In the genomic region with DNA sequence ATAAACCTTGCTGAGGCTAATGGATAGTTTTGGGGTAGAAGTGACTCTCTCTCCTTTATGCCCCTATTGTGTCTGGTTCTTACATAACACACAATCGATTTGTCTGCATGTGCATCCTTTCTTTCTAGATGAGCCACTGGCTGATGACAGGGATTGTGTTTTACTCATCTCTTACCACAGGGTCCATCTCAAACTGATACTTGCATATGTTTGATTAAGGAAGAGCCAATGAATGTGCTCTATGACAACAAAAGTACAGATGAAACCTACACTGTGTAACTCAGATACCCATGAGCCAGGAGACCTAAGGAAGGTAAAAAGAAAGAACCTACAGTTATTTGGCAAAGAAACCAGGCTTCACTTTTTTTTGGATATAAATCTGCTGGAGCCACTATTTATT, we compare ENCODE assay signal across 17 cellular contexts. TPM values are rescaled to one million over a fixed set of nuclear protein-coding genes. Genes with fewer than 3 reads are reported as not detected.
DNase-seq lines count a peak whose midpoint lies in the region; ATAC-seq, FAIRE-seq and TF ChIP-seq lines count a peak whose summit lies in the region.
"Had no signal": no experiment of that assay in that cellular context is flagged by ENCODE, and none has a peak within 500 bp of the region (broad histone marks: within the 10 kb centered on the region; RNA-seq: fewer than 3 reads in every experiment).

No MANE protein-coding gene starts in this region.

- no peak overlapping the region for H3K27ac Mint-ChIP-seq in activated CD4-positive, alpha-beta memory T cell treated with anti-CD3 and anti-CD28 coated beads for 36 hours
- no peak overlapping the region for H3K27ac Mint-ChIP-seq in activated CD4-positive, alpha-beta memory T cell treated with anti-CD3 and anti-CD28 coated beads, Interleukin-2, amount 10 ng/mL, durations not matched to agents 7 days and 5 days
- H3K27ac Mint-ChIP-seq in activated naive CD4-positive, alpha-beta T cell treated with anti-CD3 and anti-CD28 coated beads, Interleukin-2, amount 50 U/mL, for 72 hours: no peak overlapping the region
- H3K27ac Mint-ChIP-seq in activated naive CD4-positive, alpha-beta T cell treated with anti-CD3 and anti-CD28 coated beads, Interleukin-2, amount 10 ng/mL, durations not matched to agents 7 days and 5 days: no peak overlapping the region
- H3K27ac Mint-ChIP-seq in stimulated activated naive CD8-positive, alpha-beta T cell treated with anti-CD3 and anti-CD28 coated beads, Interleukin-15, amount 100 ng/mL, for 72 hours: no peak overlapping the region
- H3K27ac Mint-ChIP-seq in T-cell: no peak overlapping the region
- H3K27ac Mint-ChIP-seq: B cell; CD4-positive, alpha-beta T cell had no signal

- SMC1A ChIA-PET in GM12878 (lab: Charles Lee; ENCODE audit: uncharacterized antibody, unreplicated experiment): no interaction called here

- H3K36me3 Mint-ChIP-seq in activated CD4-positive, alpha-beta memory T cell treated with anti-CD3 and anti-CD28 coated beads for 36 hours: peaks cover 3% of the 10 kb centered on the region
- H3K36me3 Mint-ChIP-seq in activated CD4-positive, alpha-beta memory T cell treated with anti-CD3 and anti-CD28 coated beads, Interleukin-2, amount 10 ng/mL, durations not matched to agents 7 days and 5 days (ENCODE audit: low read depth): peaks cover 3% of the 10 kb centered on the region
- peaks cover 5 to 7% of the 10 kb centered on the region in 2 donors for H3K36me3 Mint-ChIP-seq in activated naive CD4-positive, alpha-beta T cell treated with anti-CD3 and anti-CD28 coated beads, Interleukin-2, amount 50 U/mL, for 72 hours
- no peaks in the 10 kb centered on the region for H3K36me3 Mint-ChIP-seq in activated naive CD4-positive, alpha-beta T cell treated with anti-CD3 and anti-CD28 coated beads, Interleukin-2, amount 10 ng/mL, durations not matched to agents 7 days and 5 days
- no peaks in the 10 kb centered on the region for H3K36me3 Mint-ChIP-seq in T-cell

- in situ Hi-C loops in GM12878 (cut with MboI): no loop called here

- CTCF ChIA-PET in activated CD4-positive, alpha-beta memory T cell treated with anti-CD3 and anti-CD28 coated beads for 36 hours (lab: Charles Lee): interaction anchor here (0.6 kb wide), 1 partner anchor 12 kb away, joined by 5 read pairs; no protein-coding TSS in a partner anchor
- CTCF ChIA-PET in activated CD4-positive, alpha-beta memory T cell treated with anti-CD3 and anti-CD28 coated beads, Interleukin-2, amount 10 ng/mL, durations not matched to agents 7 days and 5 days (lab: Charles Lee): no interaction called here
- CTCF ChIA-PET in activated naive CD4-positive, alpha-beta T cell treated with anti-CD3 and anti-CD28 coated beads, Interleukin-2, amount 10 ng/mL, durations not matched to agents 7 days and 5 days (lab: Charles Lee): no interaction called here
- CTCF ChIA-PET in GM12878 (lab: Yijun Ruan, JAX): no interaction called here
- CTCF ChIA-PET in T-cell (lab: Charles Lee): no interaction called here

- peaks cover 4% of the 10 kb centered on the region for H3K4me1 Mint-ChIP-seq in activated CD4-positive, alpha-beta memory T cell treated with anti-CD3 and anti-CD28 coated beads for 36 hours (ENCODE audit: low read depth)
- peaks cover 4% of the 10 kb centered on the region for H3K4me1 Mint-ChIP-seq in activated CD4-positive, alpha-beta memory T cell treated with anti-CD3 and anti-CD28 coated beads, Interleukin-2, amount 10 ng/mL, durations not matched to agents 7 days and 5 days
- H3K4me1 Mint-ChIP-seq in activated naive CD4-positive, alpha-beta T cell treated with anti-CD3 and anti-CD28 coated beads, Interleukin-2, amount 10 ng/mL, durations not matched to agents 7 days and 5 days: no peaks in the 10 kb centered on the region
- H3K4me1 Mint-ChIP-seq in stimulated activated naive CD8-positive, alpha-beta T cell treated with anti-CD3 and anti-CD28 coated beads, Interleukin-15, amount 100 ng/mL, for 72 hours: peaks cover 7% of the 10 kb centered on the region
- H3K4me1 Mint-ChIP-seq in T-cell: no peaks in the 10 kb centered on the region
- H3K4me1 Mint-ChIP-seq: B cell had no signal

- BruUV-seq in GM12878 (replicated peaks; lab: Mats Ljungman, UMichigan): no TSS peak

- H3K9me3 ChIP-seq in GM12878 (replicated peaks; ENCODE audit: control insufficient read depth, insufficient read depth, low read length): no peaks in the 10 kb centered on the region

- RAD21 ChIA-PET in GM12878 (lab: Charles Lee; ENCODE audit: unreplicated experiment): no interaction called here

- DNase-seq in activated CD4-positive, alpha-beta memory T cell treated with anti-CD3 and anti-CD28 coated beads for 36 hours: peak; percentile 18
- no peak for DNase-seq in activated CD4-positive, alpha-beta memory T cell treated with anti-CD3 and anti-CD28 coated beads, Interleukin-2, amount 10 ng/mL, durations not matched to agents 7 days and 5 days
- DNase-seq in activated naive CD4-positive, alpha-beta T cell treated with anti-CD3 and anti-CD28 coated beads, Interleukin-2, amount 50 U/mL, for 72 hours (ENCODE audit: low spot score in 2 of 2): no peak
- DNase-seq in activated naive CD4-positive, alpha-beta T cell treated with anti-CD3 and anti-CD28 coated beads, Interleukin-2, amount 10 ng/mL, durations not matched to agents 7 days and 5 days: no peak
- DNase-seq in GM12878 (ENCODE audit: low read depth, low spot score) (no peak), T-cell (no peak)
- peak in 1 of 2 donors; percentile 17 for DNase-seq in stimulated activated naive CD8-positive, alpha-beta T cell treated with anti-CD3 and anti-CD28 coated beads, Interleukin-15, amount 100 ng/mL, for 72 hours
- DNase-seq: ACHN; C1 segment of cervical spinal cord; Calu3; CD4-positive, alpha-beta T cell; DMS 273 treated with DMSO at 0.1 percent for 48 hours; GM23248 had no signal

- ATAC-seq in activated naive CD4-positive, alpha-beta T cell treated with anti-CD3 and anti-CD28 coated beads, Interleukin-2, amount 50 U/mL, for 72 hours: peak; percentile 91 to 100
- ATAC-seq in GM12878 (peak; percentile 47), T-cell (replicated peaks in 1 of 4) (no peak)
- ATAC-seq in stimulated activated naive CD8-positive, alpha-beta T cell treated with anti-CD3 and anti-CD28 coated beads, Interleukin-15, amount 100 ng/mL, for 72 hours: peak; percentile 98
- ATAC-seq: HCT116 had no signal

- TF ChIP-seq EP300 in GM12878 (IDR thresholded peaks at IDR 0.05; ENCODE audit: borderline replicate concordance in 1 of 2, control insufficient read depth in 1 of 2, low read depth in 2 of 2, low read length in 2 of 2): no peak

- H3K9me3 Mint-ChIP-seq in activated CD4-positive, alpha-beta memory T cell treated with anti-CD3 and anti-CD28 coated beads for 36 hours: peaks cover 3% of the 10 kb centered on the region
- peaks cover 3% of the 10 kb centered on the region for H3K9me3 Mint-ChIP-seq in activated CD4-positive, alpha-beta memory T cell treated with anti-CD3 and anti-CD28 coated beads, Interleukin-2, amount 10 ng/mL, durations not matched to agents 7 days and 5 days
- H3K9me3 Mint-ChIP-seq in activated naive CD4-positive, alpha-beta T cell treated with anti-CD3 and anti-CD28 coated beads, Interleukin-2, amount 50 U/mL, for 72 hours: peaks cover 0 to 5% of the 10 kb centered on the region in 2 donors
- peaks cover 3% of the 10 kb centered on the region for H3K9me3 Mint-ChIP-seq in activated naive CD4-positive, alpha-beta T cell treated with anti-CD3 and anti-CD28 coated beads, Interleukin-2, amount 10 ng/mL, durations not matched to agents 7 days and 5 days
- H3K9me3 Mint-ChIP-seq in stimulated activated naive CD8-positive, alpha-beta T cell treated with anti-CD3 and anti-CD28 coated beads, Interleukin-15, amount 100 ng/mL, for 72 hours: peaks cover 5 to 6% of the 10 kb centered on the region in 2 donors
- H3K9me3 Mint-ChIP-seq in T-cell: peaks cover 0 to 5% (median 0%) of the 10 kb centered on the region in 3 donors
- H3K9me3 Mint-ChIP-seq: CD4-positive, alpha-beta T cell had no signal

- no peak overlapping the region for H3K4me3 ChIP-seq in GM12878
- H3K4me3 ChIP-seq: GM23248 had no signal

- H3K4me3 Mint-ChIP-seq in activated CD4-positive, alpha-beta memory T cell treated with anti-CD3 and anti-CD28 coated beads for 36 hours: no peak overlapping the region
- H3K4me3 Mint-ChIP-seq in activated CD4-positive, alpha-beta memory T cell treated with anti-CD3 and anti-CD28 coated beads, Interleukin-2, amount 10 ng/mL, durations not matched to agents 7 days and 5 days: no peak overlapping the region
- H3K4me3 Mint-ChIP-seq in activated naive CD4-positive, alpha-beta T cell treated with anti-CD3 and anti-CD28 coated beads, Interleukin-2, amount 10 ng/mL, durations not matched to agents 7 days and 5 days: no peak overlapping the region
- H3K4me3 Mint-ChIP-seq in stimulated activated naive CD8-positive, alpha-beta T cell treated with anti-CD3 and anti-CD28 coated beads, Interleukin-15, amount 100 ng/mL, for 72 hours: no peak overlapping the region
- no peak overlapping the region for H3K4me3 Mint-ChIP-seq in T-cell
- H3K4me3 Mint-ChIP-seq: B cell; CD4-positive, alpha-beta T cell had no signal

- no peak overlapping the region for H3K27ac ChIP-seq in GM12878 (ENCODE audit: control insufficient read depth, insufficient read depth)
- H3K27ac ChIP-seq: GM23248 had no signal

- no peaks in the 10 kb centered on the region for H3K4me1 ChIP-seq in GM12878 (ENCODE audit: control insufficient read depth, insufficient read depth, low read length)

- POLR2A ChIA-PET in activated CD4-positive, alpha-beta memory T cell treated with anti-CD3 and anti-CD28 coated beads for 36 hours (lab: Charles Lee): no interaction called here
- POLR2A ChIA-PET in activated CD4-positive, alpha-beta memory T cell treated with anti-CD3 and anti-CD28 coated beads, Interleukin-2, amount 10 ng/mL, durations not matched to agents 7 days and 5 days (lab: Charles Lee): no interaction called here
- POLR2A ChIA-PET in GM12878 (lab: Charles Lee) (no interaction called here), T-cell (lab: Charles Lee) (no interaction called here)

- no peaks in the 10 kb centered on the region for H4K20me1 ChIP-seq in GM12878 (ENCODE audit: control insufficient read depth, insufficient read depth)

- H3K27me3 Mint-ChIP-seq in activated CD4-positive, alpha-beta memory T cell treated with anti-CD3 and anti-CD28 coated beads for 36 hours: no peaks in the 10 kb centered on the region
- peaks cover 2% of the 10 kb centered on the region for H3K27me3 Mint-ChIP-seq in activated CD4-positive, alpha-beta memory T cell treated with anti-CD3 and anti-CD28 coated beads, Interleukin-2, amount 10 ng/mL, durations not matched to agents 7 days and 5 days
- H3K27me3 Mint-ChIP-seq in activated naive CD4-positive, alpha-beta T cell treated with anti-CD3 and anti-CD28 coated beads, Interleukin-2, amount 10 ng/mL, durations not matched to agents 7 days and 5 days: peaks cover 8% of the 10 kb centered on the region
- H3K27me3 Mint-ChIP-seq in stimulated activated naive CD8-positive, alpha-beta T cell treated with anti-CD3 and anti-CD28 coated beads, Interleukin-15, amount 100 ng/mL, for 72 hours: no peaks in the 10 kb centered on the region
- H3K27me3 Mint-ChIP-seq in T-cell: peaks cover 0 to 4% of the 10 kb centered on the region in 2 donors
- H3K27me3 Mint-ChIP-seq: CD4-positive, alpha-beta T cell had no signal

- no peak for TF ChIP-seq RAD21 in GM12878 (IDR thresholded peaks at IDR 0.05; ENCODE audit: insufficient read depth, low read depth, low read length)

- 5% methylated on average over 1 of the region's 1 CpG for WGBS in GM12878 (ENCODE audit: insufficient coverage, insufficient replicate concordance, low lambda C conversion rate, missing lambda C conversion rate)

- no peak overlapping the region for H3K9ac ChIP-seq in GM12878 (ENCODE audit: control insufficient read depth, insufficient read depth, low read length)
- H3K9ac ChIP-seq: GM23248 had no signal

- no peaks in the 10 kb centered on the region for H3K36me3 ChIP-seq in GM12878 (ENCODE audit: control insufficient read depth in 2 of 2, insufficient read depth in 2 of 2, low read length in 1 of 2)

- no peak for TF ChIP-seq CTCF in GM12878 (IDR thresholded peaks at IDR 0.05 in 2 of 3, conservative IDR thresholded peaks at IDR 0.05 in 1 of 3; ENCODE audit: control insufficient read depth in 2 of 3, extremely low read depth in 1 of 3, insufficient read depth in 1 of 3, low read depth in 3 of 3, low read length in 3 of 3)

- H3K4me2 ChIP-seq in GM12878 (ENCODE audit: control insufficient read depth, insufficient read depth): no peak overlapping the region

- no peaks in the 10 kb centered on the region for H3K79me2 ChIP-seq in GM12878 (ENCODE audit: control insufficient read depth, insufficient read depth, low read length)

- no peaks in the 10 kb centered on the region; a peak in 1 of 4 replicates for H3K27me3 ChIP-seq in GM12878 (replicated peaks in 1 of 2; ENCODE audit: control insufficient read depth in 2 of 2, insufficient read depth in 2 of 2, low read length in 1 of 2)

- TF ChIP-seq POLR2A in GM12878 (IDR thresholded peaks at IDR 0.05; ENCODE audit: low read depth, low read length): no peak

- intact Hi-C loops in activated CD4-positive, alpha-beta memory T cell treated with anti-CD3 and anti-CD28 coated beads for 36 hours (cut with micrococcal nuclease): loop anchor here (1.0 kb wide), 2 partner anchors 13 to 33 kb away; a partner anchor contains a TSS
- intact Hi-C loops in GM12878 (cut with micrococcal nuclease; ENCODE audit: unreplicated experiment): no loop called here

- FAIRE-seq in GM12878 (lab: Jason Lieb, UNC): no peak
- FAIRE-seq: GM18507, H54 had no signal

- no peak overlapping the region for H2AFZ ChIP-seq in GM12878 (ENCODE audit: control insufficient read depth, low read depth, low read length)
- H2AFZ ChIP-seq: GM23248 had no signal

RNA-seq across cellular contexts. Expression of a gene that starts 13.2 kb away (rescaled TPM):
- total RNA-seq in activated CD4-positive, alpha-beta memory T cell treated with anti-CD3 and anti-CD28 coated beads for 36 hours: 100 to 1,000 TPM; 416 to 423 TPM
- total RNA-seq in activated CD4-positive, alpha-beta memory T cell treated with anti-CD3 and anti-CD28 coated beads, Interleukin-2, amount 10 ng/mL, durations not matched to agents 7 days and 5 days: 100 to 1,000 TPM; 266 to 272 TPM
- total RNA-seq in activated naive CD4-positive, alpha-beta T cell treated with anti-CD3 and anti-CD28 coated beads, Interleukin-2, amount 50 U/mL, for 72 hours: 100 to 1,000 TPM; 492 to 527 TPM
- total RNA-seq in GM12878 (2013; cell fraction: nucleolus; rRNA removed): 135 and 139 TPM in 2 replicates
- total RNA-seq in GM12878 (2014; rRNA removed) (262 and 298 TPM in 2 replicates), GM12878 (2014; rRNA removed; fragmentation: Illumina TruSeq; extraction: Trizol) (280 and 291 TPM in 2 replicates), GM12878 (2021) (259 and 273 TPM in 2 replicates), T-cell (100 to 1,000 TPM; 132 to 258 (median 139) TPM)
- polyA plus RNA-seq in GM12878 (2011; ENCODE audit: low read depth): 65.3 TPM
- polyA plus RNA-seq in GM12878 (2011; rRNA removed) (265 and 313 TPM in 2 replicates), GM12878 (2014; fragmentation: Illumina TruSeq; extraction: Trizol) (218 and 253 TPM in 2 replicates), GM12878 (2014; fragmentation: Nextera tagmentation; extraction: Ambion mirVana) (100 to 1,000 TPM; 200 to 317 TPM), GM12878 (2014; rRNA removed) (186 and 216 TPM in 2 replicates), GM12878 (2016; fragmentation: Nextera tagmentation; extraction: Ambion mirVana) (100 to 1,000 TPM; 330 to 349 TPM)
- 147 and 180 TPM in 2 replicates for polyA plus RNA-seq in GM12878 (2011; cell fraction: cytosol; rRNA removed)
- 105 and 112 TPM in 2 replicates for polyA plus RNA-seq in GM12878 (2011; cell fraction: nucleus; rRNA removed)
- 116 and 118 TPM in 2 replicates for polyA plus RNA-seq in GM12878 (2012)
- 211 and 286 TPM in 2 replicates for polyA minus RNA-seq in GM12878 (2011; rRNA and poly(A)+ RNA removed)
- 168 and 206 TPM in 2 replicates for polyA minus RNA-seq in GM12878 (2011; cell fraction: cytosol; rRNA and poly(A)+ RNA removed)
- polyA minus RNA-seq in GM12878 (2011; cell fraction: nucleus; rRNA and poly(A)+ RNA removed): 66.7 and 89.8 TPM in 2 replicates

Comparison
In these comparisons a context has a peak if more than half of its experiments do, and no peak if none do; other contexts are left out.
1. ATAC-seq: peak in activated naive CD4-positive, alpha-beta T cell treated with anti-CD3 and anti-CD28 coated beads, Interleukin-2, amount 50 U/mL, for 72 hours (2 of 2), GM12878 (single experiment) and stimulated activated naive CD8-positive, alpha-beta T cell treated with anti-CD3 and anti-CD28 coated beads, Interleukin-15, amount 100 ng/mL, for 72 hours (single experiment); none in T-cell (0 of 4).